ENCODE assay signal across 26 cellular contexts in the genomic region with DNA sequence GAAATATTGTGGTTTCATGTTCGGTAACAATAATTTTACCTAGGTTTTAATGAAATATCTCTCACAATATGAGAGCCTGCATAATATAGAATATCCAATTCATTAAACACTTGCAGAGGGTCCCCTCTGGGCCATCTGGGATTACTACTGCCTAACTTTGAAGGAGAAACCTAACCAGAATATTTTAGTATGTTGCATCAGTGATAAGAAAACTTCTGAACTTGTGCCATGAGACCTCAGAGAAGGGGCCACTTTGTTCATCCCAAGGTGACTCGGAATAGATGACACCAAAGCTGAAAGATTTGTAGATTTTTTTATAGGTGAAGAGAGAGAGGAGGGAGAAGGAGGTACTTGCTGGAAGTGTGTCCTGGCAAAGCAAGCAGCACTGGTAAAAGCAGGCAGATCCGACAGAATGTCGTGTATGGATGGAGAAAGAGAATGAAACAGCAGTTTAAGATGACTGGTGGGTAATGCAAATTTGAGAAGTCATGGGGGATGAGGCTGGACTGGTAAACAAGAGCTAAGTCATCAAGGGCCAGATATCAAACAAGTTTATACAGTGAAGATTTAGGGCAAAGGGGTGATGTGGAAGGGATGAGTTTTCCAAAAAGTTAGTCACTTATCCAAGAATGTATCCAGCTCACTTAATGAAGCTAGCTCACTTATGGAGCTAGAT.
A peak's percentile ranks its signal among the peaks of the same experiment; 100 is the strongest.
DNase-seq lines count a peak whose midpoint lies in the region; ATAC-seq and TF ChIP-seq lines count a peak whose summit lies in the region.
"Had no signal": no experiment of that assay in that cellular context is flagged by ENCODE, and none has a peak within 500 bp of the region (broad histone marks: within the 10 kb centered on the region; RNA-seq: fewer than 3 reads in every experiment).

No MANE protein-coding gene starts in this region.

- H3K4me1 ChIP-seq in HEK293 (ENCODE audit: control insufficient read depth, insufficient read depth, low read length) (peaks cover 5% of the 10 kb centered on the region; the same call in 1 of the 2 replicates), neural progenitor cell (peaks cover 34% of the 10 kb centered on the region)
- H3K4me1 ChIP-seq: gastrocnemius medialis had no signal

- peak; percentile 13 for DNase-seq in fibroblast of peridontal ligament (ENCODE audit: extremely low read depth)
- DNase-seq in neural progenitor cell (ENCODE audit: low spot score): peak; percentile 13
- no peak for DNase-seq in middle frontal gyrus (ENCODE audit: extremely low spot score, low spot score)
- no peak for DNase-seq in sciatic nerve (ENCODE audit: low spot score)
- DNase-seq: activated B cell treated with CpG ODN at 0.5 μM for 24 hours; activated CD4-positive, alpha-beta T cell treated with anti-CD3 and anti-CD28 coated beads, Interleukin-2, amount 50 U/mL, for 4 hours; activated naive CD4-positive, alpha-beta T cell treated with anti-CD3 and anti-CD28 coated beads, Interleukin-2, amount 10 ng/mL, durations not matched to agents 7 days and 5 days; amygdala; DMS153; effector CD4-positive, alpha-beta T cell; gastrocnemius medialis; left cardiac atrium; NCI-H146; NCI-H2171; NCI-H510A treated with DMSO at 0.1 percent for 48 hours; occipital lobe; small intestine; stimulated activated CD4-positive, alpha-beta T cell treated with anti-CD3 and anti-CD28 coated beads, Interleukin-2, amount 100 ng/mL, for 24 hours; T1000 had no signal

- peaks cover 21% of the 10 kb centered on the region for H3K4me1 Mint-ChIP-seq in neural progenitor cell
- H3K4me1 Mint-ChIP-seq: activated B cell treated with CpG ODN at 0.5 μM for 24 hours; activated naive CD4-positive, alpha-beta T cell treated with anti-CD3 and anti-CD28 coated beads, Interleukin-2, amount 10 ng/mL, durations not matched to agents 7 days and 5 days; memory B cell had no signal

- H3F3A ChIP-seq in neural progenitor cell (ENCODE audit: low read depth): peaks cover 12% of the 10 kb centered on the region

- CTCF ChIA-PET in HEK293 (lab: Yijun Ruan, JAX): interaction anchor here (1.3 to 3.2 kb wide), 9 partner anchors 11 to 488 kb away, joined by 3 to 57 read pairs (median 8); partner anchors contain the start of gene ARRDC3

- H3K4me3 ChIP-seq in HEK293 (ENCODE audit: low read depth, low read length) (no peak overlapping the region), neural progenitor cell (peak overlapping the region; percentile 50)
- H3K4me3 ChIP-seq: gastrocnemius medialis had no signal

- H3K27ac ChIP-seq in HEK293 (ENCODE audit: extremely low read depth, low read depth, low read length): no peak overlapping the region
- peak overlapping the region; percentile 55 for H3K27ac ChIP-seq in VCaP
- H3K27ac ChIP-seq in neural progenitor cell: peak overlapping the region; percentile 40

- H3K36me3 Mint-ChIP-seq in neural progenitor cell: peaks cover 8% of the 10 kb centered on the region
- H3K36me3 Mint-ChIP-seq: activated naive CD4-positive, alpha-beta T cell treated with anti-CD3 and anti-CD28 coated beads, Interleukin-2, amount 10 ng/mL, durations not matched to agents 7 days and 5 days; memory B cell had no signal

- no peak overlapping the region for H3K27ac Mint-ChIP-seq in neural progenitor cell
- H3K27ac Mint-ChIP-seq: activated B cell treated with CpG ODN at 0.5 μM for 24 hours; activated naive CD4-positive, alpha-beta T cell treated with anti-CD3 and anti-CD28 coated beads, Interleukin-2, amount 10 ng/mL, durations not matched to agents 7 days and 5 days; memory B cell; type B pancreatic cell had no signal

- no peaks in the 10 kb centered on the region for H3K27me3 ChIP-seq in neural progenitor cell
- H3K27me3 ChIP-seq: gastrocnemius medialis had no signal

- ATAC-seq in GM18517 (IDR thresholded peaks at IDR 0.05; ENCODE audit: unreplicated experiment) (no peak), sciatic nerve (no peak), GM18511 (IDR thresholded peaks at IDR 0.05; ENCODE audit: unreplicated experiment) (no peak)
- ATAC-seq: gastrocnemius medialis, HCT116, left cardiac atrium had no signal

- intact Hi-C loops in sciatic nerve (cut with DNase I): loop anchor here (10.0 kb wide), 1 partner anchor 164 kb away; no protein-coding TSS in a partner anchor

- H4K20me1 ChIP-seq in neural progenitor cell (ENCODE audit: low read depth): no peaks in the 10 kb centered on the region

- H3K27me3 Mint-ChIP-seq in neural progenitor cell (ENCODE audit: insufficient read depth, low read depth): peaks cover 2% of the 10 kb centered on the region
- H3K27me3 Mint-ChIP-seq: activated B cell treated with CpG ODN at 0.5 μM for 24 hours; activated naive CD4-positive, alpha-beta T cell treated with anti-CD3 and anti-CD28 coated beads, Interleukin-2, amount 10 ng/mL, durations not matched to agents 7 days and 5 days; type B pancreatic cell had no signal

- H3K79me2 ChIP-seq in neural progenitor cell (ENCODE audit: low read depth): peaks cover 51% of the 10 kb centered on the region

- no peak overlapping the region for H2AFZ ChIP-seq in neural progenitor cell (replicated peaks)

- H3K9me3 Mint-ChIP-seq in neural progenitor cell: peaks cover 7% of the 10 kb centered on the region
- H3K9me3 Mint-ChIP-seq: activated naive CD4-positive, alpha-beta T cell treated with anti-CD3 and anti-CD28 coated beads, Interleukin-2, amount 10 ng/mL, durations not matched to agents 7 days and 5 days; memory B cell had no signal

- H3K9me3 ChIP-seq in HEK293 (ENCODE audit: control insufficient read depth, insufficient read depth, low read depth, low read length) (no peaks in the 10 kb centered on the region), neural progenitor cell (ENCODE audit: low read depth) (no peaks in the 10 kb centered on the region)
- H3K9me3 ChIP-seq: gastrocnemius medialis had no signal

- TF ChIP-seq CTCF in HEK293 (tag by site-specific recombination; IDR thresholded peaks at IDR 0.05): no peak
- TF ChIP-seq CTCF in VCaP (conservative IDR thresholded peaks at IDR 0.05): no peak
- TF ChIP-seq CTCF in neural progenitor cell (IDR thresholded peaks at IDR 0.05): no peak

- no peak overlapping the region for H3K4me3 Mint-ChIP-seq in neural progenitor cell
- H3K4me3 Mint-ChIP-seq: activated B cell treated with CpG ODN at 0.5 μM for 24 hours; activated naive CD4-positive, alpha-beta T cell treated with anti-CD3 and anti-CD28 coated beads, Interleukin-2, amount 10 ng/mL, durations not matched to agents 7 days and 5 days; memory B cell; type B pancreatic cell had no signal

- peak overlapping the region; percentile 77 for H3K4me2 ChIP-seq in neural progenitor cell

- POLR2A ChIA-PET in HEK293 (lab: Yijun Ruan, JAX): no interaction called here

- H3K9ac ChIP-seq in neural progenitor cell: no peak overlapping the region

- H3K36me3 ChIP-seq in HEK293 (ENCODE audit: control insufficient read depth in 2 of 2, insufficient read depth in 1 of 2, low read length in 2 of 2): no peaks in the 10 kb centered on the region
- no peaks in the 10 kb centered on the region for H3K36me3 ChIP-seq in neural progenitor cell
- H3K36me3 ChIP-seq: gastrocnemius medialis had no signal

TF ChIP-seq in HEK293, 187 proteins besides CTCF, POLR2A, EP300 and RAD21:
- TF ChIP-seq ZNF366 (tag by site-specific recombination; conservative IDR thresholded peaks at IDR 0.05): 0 out of 2 replicates have a peak, but pooled peaks have one; percentile 44
- TF ChIP-seq, protein P1, sequence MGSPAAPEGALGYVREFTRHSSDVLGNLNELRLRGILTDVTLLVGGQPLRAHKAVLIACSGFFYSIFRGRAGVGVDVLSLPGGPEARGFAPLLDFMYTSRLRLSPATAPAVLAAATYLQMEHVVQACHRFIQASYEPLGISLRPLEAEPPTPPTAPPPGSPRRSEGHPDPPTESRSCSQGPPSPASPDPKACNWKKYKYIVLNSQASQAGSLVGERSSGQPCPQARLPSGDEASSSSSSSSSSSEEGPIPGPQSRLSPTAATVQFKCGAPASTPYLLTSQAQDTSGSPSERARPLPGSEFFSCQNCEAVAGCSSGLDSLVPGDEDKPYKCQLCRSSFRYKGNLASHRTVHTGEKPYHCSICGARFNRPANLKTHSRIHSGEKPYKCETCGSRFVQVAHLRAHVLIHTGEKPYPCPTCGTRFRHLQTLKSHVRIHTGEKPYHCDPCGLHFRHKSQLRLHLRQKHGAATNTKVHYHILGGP (tag by site-specific recombination; IDR thresholded peaks at IDR 0.05): no peak

Comparison
In these comparisons a context has a peak if more than half of its experiments do, and no peak if none do; other contexts are left out.
1. DNase-seq: peak in fibroblast of peridontal ligament (single experiment) and neural progenitor cell (single experiment); none in middle frontal gyrus (single experiment) and sciatic nerve (single experiment).